In genomic region chr2:74715071-74715791, GRCh38 we compare ENCODE assay signal across 8 cellular contexts.
DNase-seq lines count a peak whose midpoint lies in the region; ATAC-seq, FAIRE-seq and TF ChIP-seq lines count a peak whose summit lies in the region.

No MANE protein-coding gene starts in this region.

- peak; percentile 95 for TF ChIP-seq CTCF in AG04449 (IDR thresholded peaks at IDR 0.05; ENCODE audit: insufficient read depth, low read length, missing control alignments)
- peak; percentile 89 for TF ChIP-seq CTCF in kidney (IDR thresholded peaks at IDR 0.05; ENCODE audit: borderline replicate concordance, extremely low read depth, insufficient read depth)

- H3K9me3 ChIP-seq in kidney (ENCODE audit: control insufficient read depth in 1 of 2, low read length in 2 of 2), result no peaks in the 10 kb centered on the region

- peak overlapping the region in 1 of 2 donors; percentile 21 for H3K9ac ChIP-seq in kidney (ENCODE audit: low read length in 2 of 2)

- H3K27ac Mint-ChIP-seq in central memory CD8-positive, alpha-beta T cell (ENCODE audit: low read depth), result peak overlapping the region; percentile 36

- H3K36me3 ChIP-seq in kidney (ENCODE audit: control insufficient read depth in 1 of 2, insufficient read depth in 2 of 2, low read length in 2 of 2), result no peaks in the 10 kb centered on the region

- H3K4me1 ChIP-seq in kidney (ENCODE audit: control insufficient read depth in 1 of 2, insufficient read depth in 1 of 2, low read depth in 1 of 2, low read length in 2 of 2), result peaks cover 0 to 2% of the 10 kb centered on the region in 2 donors

- CTCF ChIA-PET in AG04449 (lab: Yijun Ruan, JAX), result interaction anchor here (0.5 to 12.1 kb wide), 35 partner anchors 9 to 263 kb away, joined by 3 to 225 read pairs (median 6); partner anchors contain the start of gene HK2

- peak overlapping the region; percentile 78 for H3K4me3 Mint-ChIP-seq in central memory CD8-positive, alpha-beta T cell

- no peak for DNase-seq in AG04449 (ENCODE audit: low read depth, low spot score)
- DNase-seq in NCI-H2227 (lab: John Stamatoyannopoulos, UW; ENCODE audit: unreplicated experiment), result peak; percentile 91
- peak; percentile 49 to 71 (median 63) for DNase-seq in activated CD4-positive, CD25-positive, alpha-beta regulatory T cell (lab: John Stamatoyannopoulos, UW)
- DNase-seq in central memory CD8-positive, alpha-beta T cell (ENCODE audit: low spot score in 2 of 2), result peak; percentile 61 to 74
- DNase-seq in kidney, result peak; percentile 87
- DNase-seq in stimulated activated CD4-positive, alpha-beta T cell treated with anti-CD3 and anti-CD28 coated beads, Interleukin-15, amount 100 ng/mL, for 1 hour (ENCODE audit: low read depth in 1 of 2, low spot score in 1 of 2), result peak; percentile 59 to 64

- POLR2A ChIA-PET in AG04449 (lab: Yijun Ruan, JAX), result interaction anchor here (1.1 kb wide), 1 partner anchor 128 kb away, joined by 3 read pairs; no protein-coding TSS in a partner anchor

- no peaks in the 10 kb centered on the region for H3K9me3 Mint-ChIP-seq in central memory CD8-positive, alpha-beta T cell

- intact Hi-C loops in kidney (cut with DNase I), result loop anchor here (5.0 kb wide), 1 partner anchor 162 kb away; no protein-coding TSS in a partner anchor

- ATAC-seq in GM18867 (IDR thresholded peaks at IDR 0.05; ENCODE audit: unreplicated experiment) (peak; percentile 92), HG03108 (IDR thresholded peaks at IDR 0.05; ENCODE audit: unreplicated experiment) (peak; percentile 84)
- ATAC-seq in central memory CD8-positive, alpha-beta T cell (replicated peaks; ENCODE audit: extremely low read depth, poor library complexity, severe bottlenecking), result peak; percentile 79

- FAIRE-seq in kidney (lab: Jason Lieb, UNC), result peak; percentile 3

- H3K36me3 Mint-ChIP-seq in central memory CD8-positive, alpha-beta T cell (ENCODE audit: insufficient read depth), result no peaks in the 10 kb centered on the region

- no peak overlapping the region for H3K27ac ChIP-seq in kidney (ENCODE audit: low read depth in 2 of 2, low read length in 2 of 2)

- H3K27me3 Mint-ChIP-seq in central memory CD8-positive, alpha-beta T cell, result no peaks in the 10 kb centered on the region

- peak overlapping the region; percentile 61 for H3K4me3 ChIP-seq in AG04449 (ENCODE audit: low read depth, low read length)
- peak overlapping the region; percentile 51 to 63 for H3K4me3 ChIP-seq in kidney (ENCODE audit: low read length in 2 of 2)

- H3K4me1 Mint-ChIP-seq in central memory CD8-positive, alpha-beta T cell, result no peaks in the 10 kb centered on the region
